In the genomic region with DNA sequence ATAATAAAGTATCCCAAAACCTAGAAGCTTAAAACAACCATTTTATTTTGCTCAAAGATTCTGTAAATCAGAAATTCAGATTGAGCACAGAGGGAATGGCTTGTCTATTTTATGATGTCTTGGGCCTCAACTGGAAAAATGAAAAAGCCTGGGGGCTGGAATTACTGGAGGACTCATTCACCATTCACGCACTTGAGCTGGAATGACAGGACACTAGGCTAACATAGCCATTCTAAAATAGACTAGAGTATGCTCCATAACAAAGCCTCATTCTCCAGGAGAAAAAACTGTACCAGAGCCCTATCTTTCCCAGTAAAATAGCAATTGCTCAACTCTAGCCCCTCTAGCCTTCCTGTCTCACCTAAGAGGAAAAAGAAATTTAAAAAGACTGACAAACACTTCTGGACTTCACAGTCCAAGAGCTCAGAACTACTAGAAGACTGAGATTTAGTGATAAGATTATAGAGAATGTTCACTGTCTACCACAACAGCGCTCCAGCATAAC, we compare ENCODE assay signal across 20 cellular contexts.
"Had no signal": no experiment of that assay in that cellular context is flagged by ENCODE, and none has a peak within 500 bp of the region (broad histone marks: within the 10 kb centered on the region; RNA-seq: fewer than 3 reads in every experiment).

No MANE protein-coding gene starts in this region.

- H3K27ac ChIP-seq: coronary artery, dorsolateral prefrontal cortex, esophagus muscularis mucosa, foreskin keratinocyte, gastrocnemius medialis, heart right ventricle, left lung, lower lobe of right lung had no signal

- DNase-seq: dermis blood vessel endothelial cell; dorsolateral prefrontal cortex; effector CD8-positive, alpha-beta T cell; effector memory CD8-positive, alpha-beta T cell; endodermal cell; foreskin keratinocyte; gastrocnemius medialis; glutamatergic neuron; head of caudate nucleus; heart right ventricle; hippocampal formation; left cardiac atrium; left lung; left ventricle myocardium superior; lower lobe of right lung; mesenchymal stem cell; mucosa of descending colon; naive B cell had no signal

- H3K4me3 ChIP-seq: coronary artery, dorsolateral prefrontal cortex, esophagus muscularis mucosa, gastrocnemius medialis, heart right ventricle, left lung, lower lobe of right lung, mucosa of descending colon had no signal

- H3K9me3 ChIP-seq: esophagus muscularis mucosa, gastrocnemius medialis, lower lobe of right lung, mucosa of descending colon had no signal

- H3K4me1 ChIP-seq: foreskin keratinocyte, gastrocnemius medialis, heart right ventricle, left lung, lower lobe of right lung had no signal

- H3K36me3 ChIP-seq: esophagus muscularis mucosa, gastrocnemius medialis, heart right ventricle, left lung, lower lobe of right lung had no signal

- H3K27me3 ChIP-seq: dorsolateral prefrontal cortex, esophagus muscularis mucosa, foreskin keratinocyte, gastrocnemius medialis, heart right ventricle, left lung had no signal
